10 cellular contexts compared by ENCODE assay signal in genomic region chr10:124619802-124620490, GRCh38.
DNase-seq lines count a peak whose midpoint lies in the region; ATAC-seq, FAIRE-seq and TF ChIP-seq lines count a peak whose summit lies in the region.
"Had no signal": no experiment of that assay in that cellular context is flagged by ENCODE, and none has a peak within 500 bp of the region (broad histone marks: within the 10 kb centered on the region; RNA-seq: fewer than 3 reads in every experiment).

No MANE protein-coding gene starts in this region.

- peaks cover 10% of the 10 kb centered on the region for H3K4me1 ChIP-seq in Panc1 (ENCODE audit: control insufficient read depth, insufficient read depth, low read length)
- H3K4me1 ChIP-seq in osteoblast (ENCODE audit: insufficient read depth, low read length) = peaks cover 4% of the 10 kb centered on the region

- POLR2A ChIA-PET in Panc1 (lab: Charles Lee) = no interaction called here

- H4K20me1 ChIP-seq in osteoblast (ENCODE audit: insufficient read depth, low read length) = peaks cover 5% of the 10 kb centered on the region

- H3K9me3 ChIP-seq in Panc1 (ENCODE audit: control insufficient read depth, insufficient read depth, low read depth, low read length) (no peaks in the 10 kb centered on the region), osteoblast (ENCODE audit: low read depth, low read length) (no peaks in the 10 kb centered on the region)

- H3K27ac ChIP-seq in Panc1 (ENCODE audit: low read length) (no peak overlapping the region), osteoblast (ENCODE audit: low read depth, low read length) (no peak overlapping the region)
- H3K27ac ChIP-seq: cardiac muscle cell had no signal

- H3K4me3 ChIP-seq in Panc1 (ENCODE audit: low read depth in 2 of 2, low read length in 2 of 2) = no peak overlapping the region
- H3K4me3 ChIP-seq in osteoblast (ENCODE audit: insufficient read depth, low read length) = peak overlapping the region; percentile 30
- H3K4me3 ChIP-seq: cardiac muscle cell had no signal

- TSS peak; percentile 80 for BruUV-seq in Panc1 (replicated peaks; lab: Mats Ljungman, UMichigan)

- CTCF ChIA-PET in Panc1 (lab: Charles Lee) = no interaction called here

- H3K36me3 ChIP-seq in Panc1 (ENCODE audit: control insufficient read depth, insufficient read depth, low read length) (no peaks in the 10 kb centered on the region), osteoblast (ENCODE audit: insufficient read depth, low read length) (no peaks in the 10 kb centered on the region)
- H3K36me3 ChIP-seq: cardiac muscle cell had no signal

- no peak overlapping the region for H2AFZ ChIP-seq in osteoblast (ENCODE audit: low read length)

- H3K79me2 ChIP-seq in osteoblast (ENCODE audit: insufficient read depth, low read length) = no peaks in the 10 kb centered on the region

- intact Hi-C loops in Panc1 (cut with micrococcal nuclease; ENCODE audit: unreplicated experiment) = no loop called here

- DNase-seq in GM18507 (ENCODE audit: extremely low spot score, insufficient read length, low read depth) = no peak
- no peak for DNase-seq in Panc1 (ENCODE audit: low read depth, low spot score)
- DNase-seq in osteoblast (ENCODE audit: insufficient read length, low spot score, missing footprints) = peak; percentile 82
- no peak for DNase-seq in HUDEP-2 (lab: John Stamatoyannopoulos, UW; ENCODE audit: unreplicated experiment in 76 of 76)
- no peak for DNase-seq in dermis blood vessel endothelial cell
- no peak for DNase-seq in activated T-cell treated with anti-CD3 and anti-CD28 coated beads for 4 hours
- DNase-seq: occipital lobe had no signal

- H3K4me2 ChIP-seq in osteoblast (ENCODE audit: insufficient read depth, low read length) = no peak overlapping the region

- TF ChIP-seq CTCF in Panc1 (IDR thresholded peaks at IDR 0.05) (no peak), osteoblast (IDR thresholded peaks at IDR 0.05; ENCODE audit: extremely low read depth, low read depth, low read length) (no peak)

- in situ Hi-C loops in Panc1 (cut with HindIII; ENCODE audit: low pct_unique_long_range_greater_than_20kb, low sequenced_read_pairs) = no loop called here

- no peaks in the 10 kb centered on the region for H3K27me3 ChIP-seq in Panc1 (ENCODE audit: control insufficient read depth, insufficient read depth, low read length)
- no peaks in the 10 kb centered on the region for H3K27me3 ChIP-seq in osteoblast (ENCODE audit: insufficient read depth, low read length)
- H3K27me3 ChIP-seq: cardiac muscle cell had no signal

- FAIRE-seq in GM18507 (lab: Jason Lieb, UNC) = peak; percentile 52

- peak; percentile 64 for ATAC-seq in HG02571 (IDR thresholded peaks at IDR 0.05; ENCODE audit: unreplicated experiment)
- ATAC-seq in Panc1 = no peak
- ATAC-seq in HG02884 (IDR thresholded peaks at IDR 0.05; ENCODE audit: unreplicated experiment) = no peak
